In genomic region chr3:62607287-62608029, GRCh38 we compare ENCODE assay signal across 12 cellular contexts.
DNase-seq lines count a peak whose midpoint lies in the region; ATAC-seq lines count a peak whose summit lies in the region.
"Had no signal": no experiment of that assay in that cellular context is flagged by ENCODE, and none has a peak within 500 bp of the region (broad histone marks: within the 10 kb centered on the region; RNA-seq: fewer than 3 reads in every experiment).

No MANE protein-coding gene starts in this region.

- DNase-seq in GM04503 (ENCODE audit: low read depth) (peak; percentile 58), NCI-H446 treated with DMSO at 0.1 percent for 48 hours (lab: John Stamatoyannopoulos, UW) (peak; percentile 67), epithelial cell of prostate (ENCODE audit: low read depth, low spot score) (peak; percentile 29), pulmonary artery endothelial cell (ENCODE audit: low read depth, low spot score) (peak; percentile 66), mucosa of gallbladder (ENCODE audit: low spot score) (no peak)
- no peak for DNase-seq in stimulated activated CD4-positive, alpha-beta T cell treated with anti-CD3 and anti-CD28 coated beads, Interleukin-4, amount 100 ng/mL, for 24 hours
- DNase-seq: left colon, NCI-H1436, sigmoid colon had no signal

- no peak for ATAC-seq in HG03520 (IDR thresholded peaks at IDR 0.05; ENCODE audit: unreplicated experiment)
- ATAC-seq in GM19023 (IDR thresholded peaks at IDR 0.05; ENCODE audit: unreplicated experiment), result no peak
- ATAC-seq: left colon had no signal

- H3K27ac ChIP-seq in epithelial cell of prostate, result peak overlapping the region; percentile 88
- H3K27ac ChIP-seq: coronary artery, sigmoid colon had no signal

Comparison
In these comparisons a context has a peak if more than half of its experiments do, and no peak if none do; other contexts are left out.
1. DNase-seq: peak in GM04503 (single experiment), NCI-H446 treated with DMSO at 0.1 percent for 48 hours (single experiment), epithelial cell of prostate (single experiment) and pulmonary artery endothelial cell (single experiment); none in mucosa of gallbladder (single experiment) and stimulated activated CD4-positive, alpha-beta T cell treated with anti-CD3 and anti-CD28 coated beads, Interleukin-4, amount 100 ng/mL, for 24 hours (single experiment).